6 cellular contexts compared by ENCODE assay signal in the genomic region with DNA sequence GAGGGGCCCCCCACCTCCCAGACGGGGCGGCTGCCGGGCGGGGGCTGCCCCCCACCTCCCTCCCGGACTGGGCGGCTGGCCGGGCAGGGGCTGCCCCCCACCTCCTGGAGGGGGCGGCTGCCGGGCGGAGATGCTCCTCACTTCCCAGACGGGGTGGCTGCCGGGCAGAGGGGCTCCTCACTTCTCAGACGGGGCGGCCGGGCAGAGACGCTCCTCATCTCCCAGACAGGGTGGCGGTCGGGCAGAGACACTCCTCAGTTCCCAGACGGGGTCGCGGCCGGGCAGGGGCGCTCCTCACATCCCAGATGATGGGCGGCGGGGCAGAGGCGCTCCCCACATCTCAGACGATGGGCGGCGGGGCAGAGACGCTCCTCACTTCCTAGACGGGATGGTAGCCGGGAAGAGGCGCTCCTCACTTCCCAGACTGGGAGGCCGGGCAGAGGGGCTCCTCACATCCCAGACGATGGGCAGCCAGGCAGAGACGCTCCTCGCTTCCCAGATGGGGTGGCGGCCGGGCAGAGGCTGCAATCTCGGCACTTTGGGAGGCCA. TPM values are rescaled to one million over a fixed set of nuclear protein-coding genes. Genes with fewer than 3 reads are reported as not detected.
"Had no signal": no experiment of that assay in that cellular context is flagged by ENCODE, and none has a peak within 500 bp of the region (broad histone marks: within the 10 kb centered on the region; RNA-seq: fewer than 3 reads in every experiment).

No MANE protein-coding gene starts in this region.

RNA-seq across cellular contexts. Expression of gene ABCA10, which starts 32.4 kb away (rescaled TPM):
- total RNA-seq: WTC11 had no signal

RNA-seq across cellular contexts. Expression of gene ABCA6, which starts 54.5 kb away (rescaled TPM):
- total RNA-seq: activated CD4-positive, alpha-beta memory T cell treated with anti-CD3 and anti-CD28 coated beads for 36 hours; activated CD4-positive, alpha-beta T cell treated with anti-CD3 and anti-CD28 coated beads for 36 hours; activated CD4-positive, alpha-beta T cell treated with anti-CD3 and anti-CD28 coated beads, Interleukin-2, amount 10 ng/mL, durations not matched to agents 24 days and 14 days; activated CD8-positive, alpha-beta T cell treated with anti-CD3 and anti-CD28 coated beads for 36 hours; T-helper 2 cell treated with Interferon-gamma antibody and Interleukin-4, amounts not matched to agents 100 ng/mL and 5 ng/mL, for 36 hours; WTC11 had no signal
